13 cellular contexts compared by ENCODE assay signal in genomic region chr10:77710081-77710551, GRCh38.
DNase-seq lines count a peak whose midpoint lies in the region; ATAC-seq, FAIRE-seq and TF ChIP-seq lines count a peak whose summit lies in the region.
"Had no signal": no experiment of that assay in that cellular context is flagged by ENCODE, and none has a peak within 500 bp of the region (broad histone marks: within the 10 kb centered on the region; RNA-seq: fewer than 3 reads in every experiment).

No MANE protein-coding gene starts in this region.

- no peak overlapping the region for H3K27ac Mint-ChIP-seq in progenitor cell of endocrine pancreas
- H3K27ac Mint-ChIP-seq: CD8-positive, alpha-beta T cell had no signal

- H3K9me3 Mint-ChIP-seq in progenitor cell of endocrine pancreas (ENCODE audit: low read depth): no peaks in the 10 kb centered on the region
- H3K9me3 Mint-ChIP-seq: CD8-positive, alpha-beta T cell had no signal

- no peak overlapping the region for H3K4me3 Mint-ChIP-seq in progenitor cell of endocrine pancreas (ENCODE audit: low read depth)

- H3K4me3 ChIP-seq in HUES6 (ENCODE audit: low read depth, low read length) (peak overlapping the region; percentile 58; the same call in 1 of the 2 replicates), kidney (ENCODE audit: low read length in 2 of 2) (no peak overlapping the region), HAP-1 (no peak overlapping the region)

- DNase-seq in GM12892 (ENCODE audit: insufficient read length) (no peak), iPS-NIHi7 (ENCODE audit: extremely low spot score) (peak; percentile 45), kidney (no peak), HAP-1 (ENCODE audit: low spot score in 2 of 2) (no peak), globus pallidus (ENCODE audit: low spot score) (no peak), progenitor cell of endocrine pancreas (ENCODE audit: low spot score, unreplicated experiment) (no peak)
- DNase-seq: activated CD4-positive, alpha-beta T cell treated with anti-CD3 and anti-CD28 coated beads for 48 hours; CD8-positive, alpha-beta T cell; heart left ventricle; MV-4-11; tibial artery had no signal

- H3K36me3 ChIP-seq in HUES6 (ENCODE audit: control insufficient read depth, insufficient read depth, low read length) (no peaks in the 10 kb centered on the region), kidney (ENCODE audit: control insufficient read depth in 1 of 2, insufficient read depth in 2 of 2, low read length in 2 of 2) (no peaks in the 10 kb centered on the region), HAP-1 (replicated peaks) (no peaks in the 10 kb centered on the region)
- H3K36me3 ChIP-seq: heart left ventricle, tibial artery had no signal

- H3K9me3 ChIP-seq in HUES6 (ENCODE audit: control insufficient read depth, insufficient read depth, low read depth, low read length): no peaks in the 10 kb centered on the region
- H3K9me3 ChIP-seq in kidney (ENCODE audit: control insufficient read depth in 1 of 2, low read length in 2 of 2): no peaks in the 10 kb centered on the region
- no peaks in the 10 kb centered on the region for H3K9me3 ChIP-seq in HAP-1
- H3K9me3 ChIP-seq: heart left ventricle, tibial artery had no signal

- H3K4me1 Mint-ChIP-seq in progenitor cell of endocrine pancreas (ENCODE audit: low read depth): no peaks in the 10 kb centered on the region

- peaks cover 9% of the 10 kb centered on the region for H3K27me3 ChIP-seq in HUES6 (ENCODE audit: control insufficient read depth, insufficient read depth, low read length)
- H3K27me3 ChIP-seq in HAP-1 (ENCODE audit: low read depth): peaks cover 8% of the 10 kb centered on the region; the same call in 1 of the 2 replicates

- peak; percentile 36 for ATAC-seq in GM19467 (IDR thresholded peaks at IDR 0.05; ENCODE audit: unreplicated experiment)
- ATAC-seq: CD8-positive, alpha-beta T cell had no signal

- H3K4me1 ChIP-seq in HUES6 (ENCODE audit: control insufficient read depth, insufficient read depth, low read length): peaks cover 40% of the 10 kb centered on the region
- H3K4me1 ChIP-seq in kidney (ENCODE audit: control insufficient read depth in 1 of 2, insufficient read depth in 1 of 2, low read depth in 1 of 2, low read length in 2 of 2): peaks cover 0 to 3% of the 10 kb centered on the region in 2 donors
- no peaks in the 10 kb centered on the region for H3K4me1 ChIP-seq in HAP-1

- no peak for TF ChIP-seq CTCF in kidney (IDR thresholded peaks at IDR 0.05; ENCODE audit: borderline replicate concordance, extremely low read depth, insufficient read depth)
- TF ChIP-seq CTCF in progenitor cell of endocrine pancreas (IDR thresholded peaks at IDR 0.05; ENCODE audit: unreplicated experiment): no peak

- H3K36me3 Mint-ChIP-seq in progenitor cell of endocrine pancreas (ENCODE audit: insufficient read depth): no peaks in the 10 kb centered on the region
- H3K36me3 Mint-ChIP-seq: CD8-positive, alpha-beta T cell had no signal

- in situ Hi-C loops in HAP-1 (cut with MboI; ENCODE audit: low sequenced_read_pairs): no loop called here

- peak; percentile 74; the same call in 1 of the 2 replicates for TF ChIP-seq POLR2A in GM12892 (IDR thresholded peaks at IDR 0.05; ENCODE audit: low read depth, low read length)

- no peak overlapping the region for H3K27ac ChIP-seq in HUES6 (ENCODE audit: low read depth, low read length)
- H3K27ac ChIP-seq in kidney (ENCODE audit: low read depth in 2 of 2, low read length in 2 of 2): no peak overlapping the region
- H3K27ac ChIP-seq: heart left ventricle, tibial artery had no signal

- H3K9ac ChIP-seq in HUES6 (ENCODE audit: low read length): peak overlapping the region; percentile 56
- no peak overlapping the region for H3K9ac ChIP-seq in kidney (ENCODE audit: low read length in 2 of 2)

- peaks cover 60% of the 10 kb centered on the region for H3K27me3 Mint-ChIP-seq in progenitor cell of endocrine pancreas

- FAIRE-seq in GM12892 (lab: Jason Lieb, UNC) (peak; percentile 88), kidney (lab: Jason Lieb, UNC) (no peak)

- intact Hi-C loops in kidney (cut with DNase I): no loop called here
